19 cellular contexts compared by ENCODE assay signal in genomic region chr1:101971309-101971708, GRCh38. TPM values are rescaled to one million over a fixed set of nuclear protein-coding genes. Genes with fewer than 3 reads are reported as not detected.
DNase-seq lines count a peak whose midpoint lies in the region; ATAC-seq and TF ChIP-seq lines count a peak whose summit lies in the region.
"Had no signal": no experiment of that assay in that cellular context is flagged by ENCODE, and none has a peak within 500 bp of the region (broad histone marks: within the 10 kb centered on the region; RNA-seq: fewer than 3 reads in every experiment).

No MANE protein-coding gene starts in this region.

- H3K79me2 ChIP-seq in KMS-11 (ENCODE audit: insufficient read depth, low read depth) = no peaks in the 10 kb centered on the region

- no peak for ATAC-seq in upper lobe of left lung (ENCODE audit: low FRiP score in 2 of 2)

- 87 to 90% methylated on average over 1 of the region's 1 CpG for WGBS in upper lobe of left lung, 2 donors

- no peak overlapping the region for H2AFZ ChIP-seq in KMS-11 (ENCODE audit: low read depth)

- peaks cover 39% of the 10 kb centered on the region for H3K4me1 ChIP-seq in BE2C
- H3K4me1 ChIP-seq in KMS-11 (ENCODE audit: low read depth, poor library complexity, severe bottlenecking) = no peaks in the 10 kb centered on the region
- H3K4me1 ChIP-seq in adipocyte (ENCODE audit: control insufficient read depth, insufficient read depth, low read length) = no peaks in the 10 kb centered on the region
- no peaks in the 10 kb centered on the region for H3K4me1 ChIP-seq in upper lobe of left lung
- H3K4me1 ChIP-seq: ascending aorta, esophagus muscularis mucosa, stomach had no signal

- H3K27me3 ChIP-seq in BE2C (no peaks in the 10 kb centered on the region), KMS-11 (ENCODE audit: insufficient read depth, low read depth) (no peaks in the 10 kb centered on the region), adipocyte (replicated peaks; ENCODE audit: control insufficient read depth, insufficient read depth, low read length) (no peaks in the 10 kb centered on the region), upper lobe of left lung (no peaks in the 10 kb centered on the region)
- H3K27me3 ChIP-seq: ascending aorta, esophagus muscularis mucosa, stomach had no signal

- DNase-seq in BE2C (no peak), adipocyte (ENCODE audit: low read depth) (peak; percentile 27), iris pigment epithelial cell (ENCODE audit: low read depth) (peak; percentile 14), upper lobe of left lung (no peak), COR-L47 (lab: John Stamatoyannopoulos, UW) (no peak)
- no peak for DNase-seq in activated naive CD4-positive, alpha-beta T cell treated with Interleukin-2 at 50 U/mL for 16 hours
- no peak for DNase-seq in activated effector memory CD4-positive, alpha-beta T cell treated with anti-CD3 and anti-CD28 coated beads, Interleukin-2, amount 50 U/mL, for 16 hours
- DNase-seq: activated CD4-positive, CD25-positive, alpha-beta regulatory T cell treated with anti-CD3 and anti-CD28 coated beads, Interleukin-2, amount 50 U/mL, for 72 hours; activated gamma-delta T cell treated with Interleukin-2 at 50 U/mL for 16 hours; Calu3; hypothalamus; NCI-H187; NCI-H510A; posterior cingulate gyrus; stomach had no signal

- H3K9ac ChIP-seq in KMS-11 (no peak overlapping the region), adipocyte (ENCODE audit: low read length) (no peak overlapping the region)

- H3K4me3 ChIP-seq in BE2C (ENCODE audit: low read depth, low read length) (no peak overlapping the region), KMS-11 (IDR thresholded peaks at IDR 0.05; ENCODE audit: insufficient read depth, low read depth, low read length) (no peak overlapping the region), adipocyte (ENCODE audit: low read length) (no peak overlapping the region), upper lobe of left lung (no peak overlapping the region)
- H3K4me3 ChIP-seq: ascending aorta, esophagus muscularis mucosa, stomach had no signal

- no peak for TF ChIP-seq POLR2A in upper lobe of left lung (IDR thresholded peaks at IDR 0.05)

- H4K20me1 ChIP-seq in KMS-11 (ENCODE audit: insufficient read depth) = no peaks in the 10 kb centered on the region

- TF ChIP-seq CTCF in BE2C (IDR thresholded peaks at IDR 0.05; ENCODE audit: low read depth, low read length) (peak; percentile 42), KMS-11 (conservative IDR thresholded peaks at IDR 0.05; ENCODE audit: low read depth, low read length) (peak; percentile 32; the same call in 1 of the 2 replicates), upper lobe of left lung (IDR thresholded peaks at IDR 0.05) (no peak)

- H3K9me3 ChIP-seq in BE2C (no peaks in the 10 kb centered on the region), adipocyte (ENCODE audit: control insufficient read depth, low read length) (no peaks in the 10 kb centered on the region), upper lobe of left lung (no peaks in the 10 kb centered on the region)
- H3K9me3 ChIP-seq: ascending aorta, esophagus muscularis mucosa, stomach had no signal

- H3K27ac ChIP-seq in KMS-11 (no peak overlapping the region), upper lobe of left lung (no peak overlapping the region)
- H3K27ac ChIP-seq: ascending aorta, esophagus muscularis mucosa, HL-60, stomach had no signal

- no peaks in the 10 kb centered on the region for H3K36me3 ChIP-seq in BE2C
- H3K36me3 ChIP-seq in KMS-11 (ENCODE audit: insufficient read depth) = no peaks in the 10 kb centered on the region
- no peaks in the 10 kb centered on the region for H3K36me3 ChIP-seq in adipocyte (ENCODE audit: control insufficient read depth, insufficient read depth, low read length, severe bottlenecking)
- no peaks in the 10 kb centered on the region for H3K36me3 ChIP-seq in upper lobe of left lung
- H3K36me3 ChIP-seq: ascending aorta, esophagus muscularis mucosa, stomach had no signal

- TF ChIP-seq EP300 in upper lobe of left lung (IDR thresholded peaks at IDR 0.05) = no peak

- H3K4me2 ChIP-seq in KMS-11 = no peak overlapping the region

RNA-seq across cellular contexts. Expression of gene OLFM3, which starts 25.4 kb away (rescaled TPM):
- 14.6 TPM for polyA plus RNA-seq in BE2C (2012; ENCODE audit: insufficient read depth, insufficient read length, low read depth)
- total RNA-seq in upper lobe of left lung = not detected
- total RNA-seq: ascending aorta, Calu3 had no signal

Comparison
In these comparisons a context has a peak if more than half of its experiments do, and no peak if none do; other contexts are left out.
1. DNase-seq: peak in adipocyte (single experiment) and iris pigment epithelial cell (single experiment); none in BE2C (single experiment), activated naive CD4-positive, alpha-beta T cell treated with Interleukin-2 at 50 U/mL for 16 hours (single experiment), upper lobe of left lung (0 of 2), activated effector memory CD4-positive, alpha-beta T cell treated with anti-CD3 and anti-CD28 coated beads, Interleukin-2, amount 50 U/mL, for 16 hours (single experiment) and COR-L47 (single experiment).
2. CTCF ChIP-seq: peak in BE2C (single experiment) and KMS-11 (single experiment); none in upper lobe of left lung (0 of 6).